In the genomic region with DNA sequence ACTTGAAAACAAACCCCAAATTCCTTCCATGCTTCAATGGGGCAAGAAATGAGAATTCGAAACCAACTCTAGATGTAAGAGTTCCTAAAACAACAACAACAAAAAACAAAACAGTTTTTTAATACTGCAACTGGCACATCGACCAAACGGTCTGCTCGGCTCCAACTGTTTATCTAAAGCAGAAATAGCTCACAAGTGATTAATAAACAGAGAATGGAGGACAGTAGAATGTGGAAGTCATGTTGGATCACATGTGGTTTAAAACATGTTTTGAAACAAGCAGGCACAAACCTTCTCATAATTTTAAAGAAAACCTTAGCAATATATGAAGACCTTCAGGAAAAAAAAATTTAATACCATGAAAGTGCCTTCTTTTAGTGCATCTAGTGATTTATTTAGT, we compare ENCODE assay signal across 22 cellular contexts. TPM values are rescaled to one million over a fixed set of nuclear protein-coding genes. Genes with fewer than 3 reads are reported as not detected.
DNase-seq lines count a peak whose midpoint lies in the region; ATAC-seq and TF ChIP-seq lines count a peak whose summit lies in the region.
"Had no signal": no experiment of that assay in that cellular context is flagged by ENCODE, and none has a peak within 500 bp of the region (broad histone marks: within the 10 kb centered on the region; RNA-seq: fewer than 3 reads in every experiment).

No MANE protein-coding gene starts in this region.

- H3K14ac ChIP-seq in IMR-90 (replicated peaks; ENCODE audit: low read depth, low read length): 0 out of 2 replicates have a peak overlapping the region, but pooled peaks have one; percentile 8
- no peak overlapping the region for H3K14ac ChIP-seq in mesenchymal stem cell (ENCODE audit: low read length in 2 of 2)

- WGBS in IMR-90 (ENCODE audit: extremely low coverage in 2 of 2, insufficient read length in 1 of 2), 2 experiments: no CpG with 5 or more reads among the region's 4 CpGs
- 77% methylated on average over 4 of the region's 4 CpGs for WGBS in mesenchymal stem cell

- H2BK15ac ChIP-seq in IMR-90 (ENCODE audit: low read depth, low read length) (no peak overlapping the region), mesenchymal stem cell (ENCODE audit: low read depth, poor library complexity, severe bottlenecking) (no peak overlapping the region)

- H2AK5ac ChIP-seq in IMR-90 (ENCODE audit: low read depth, low read length) (no peak overlapping the region), mesenchymal stem cell (ENCODE audit: low read length, severe bottlenecking) (no peak overlapping the region)

- H3K56ac ChIP-seq in IMR-90 (ENCODE audit: extremely low read depth, insufficient read depth, low read length): no peak overlapping the region

- H3K27ac ChIP-seq in IMR-90 (ENCODE audit: insufficient read depth, low read length): no peak overlapping the region
- peak overlapping the region; percentile 15 for H3K27ac ChIP-seq in fibroblast of lung (ENCODE audit: insufficient read depth, low read length)
- no peak overlapping the region for H3K27ac ChIP-seq in mesenchymal stem cell (ENCODE audit: low read length, poor library complexity, severe bottlenecking)
- H3K27ac ChIP-seq: A549, KMS-11, PC-9, SJSA1 had no signal

- POLR2A ChIA-PET in IMR-90 (lab: Charles Lee; ENCODE audit: unreplicated experiment): no interaction called here

- H2AFZ ChIP-seq in IMR-90 (replicated peaks; ENCODE audit: low read length, poor library complexity) (no peak overlapping the region), fibroblast of lung (ENCODE audit: low read length) (no peak overlapping the region), mesenchymal stem cell (ENCODE audit: low read depth, low read length) (no peak overlapping the region)
- H2AFZ ChIP-seq: PC-9 had no signal

- BruUV-seq in IMR-90 (replicated peaks; lab: Mats Ljungman, UMichigan): no TSS peak

- H3K4ac ChIP-seq in IMR-90 (ENCODE audit: low read depth, low read length) (no peak overlapping the region), mesenchymal stem cell (ENCODE audit: low read depth in 1 of 2, low read length in 2 of 2) (no peak overlapping the region)

- H4K91ac ChIP-seq in IMR-90 (ENCODE audit: insufficient read depth, low read depth, low read length): no peak overlapping the region
- no peak overlapping the region for H4K91ac ChIP-seq in mesenchymal stem cell (ENCODE audit: low read length)

- H3K36me3 Mint-ChIP-seq in type B pancreatic cell: peaks cover 12% of the 10 kb centered on the region
- peaks cover 22% of the 10 kb centered on the region for H3K36me3 Mint-ChIP-seq in activated T-cell treated with anti-CD3 and anti-CD28 coated beads, Interleukin-2, amount 50 U/mL, for 24 hours (ENCODE audit: low read depth)

- intact Hi-C loops in IMR-90 (cut with micrococcal nuclease): loop anchor here (10.0 kb wide), 1 partner anchor 697 kb away; no protein-coding TSS in a partner anchor

- H3K4me3 ChIP-seq in IMR-90 (ENCODE audit: insufficient read depth, low read depth, low read length) (no peak overlapping the region), fibroblast of lung (replicated peaks in 1 of 4; ENCODE audit: control extremely low read depth in 1 of 4, insufficient read depth in 1 of 4, low read depth in 3 of 4, low read length in 4 of 4) (no peak overlapping the region), mesenchymal stem cell (ENCODE audit: insufficient read depth in 1 of 2, low read depth in 1 of 2, low read length in 2 of 2) (no peak overlapping the region)
- H3K4me3 ChIP-seq: A549, PC-9, SJSA1 had no signal

- peaks cover 25% of the 10 kb centered on the region for H3K4me1 Mint-ChIP-seq in type B pancreatic cell (ENCODE audit: unreplicated experiment)
- H3K4me1 Mint-ChIP-seq in activated T-cell treated with anti-CD3 and anti-CD28 coated beads, Interleukin-2, amount 50 U/mL, for 24 hours (ENCODE audit: low read depth): peaks cover 6% of the 10 kb centered on the region
- H3K4me1 Mint-ChIP-seq: IgD-negative memory B cell had no signal

- H3K9me3 Mint-ChIP-seq in type B pancreatic cell: no peaks in the 10 kb centered on the region
- H3K9me3 Mint-ChIP-seq in activated T-cell treated with anti-CD3 and anti-CD28 coated beads, Interleukin-2, amount 50 U/mL, for 24 hours: no peaks in the 10 kb centered on the region
- H3K9me3 Mint-ChIP-seq: CD4-positive, alpha-beta memory T cell; IgD-negative memory B cell had no signal

- H3K9ac ChIP-seq in IMR-90 (ENCODE audit: low read depth, low read length) (no peak overlapping the region), fibroblast of lung (ENCODE audit: insufficient read depth, low read length) (no peak overlapping the region), mesenchymal stem cell (ENCODE audit: low read length) (no peak overlapping the region)
- H3K9ac ChIP-seq: KMS-11 had no signal

- H3K4me2 ChIP-seq in IMR-90 (ENCODE audit: low read depth, low read length) (no peak overlapping the region; the same call in 1 of the 2 replicates), fibroblast of lung (ENCODE audit: extremely low read depth, insufficient read depth, low read length) (peak overlapping the region; percentile 32), mesenchymal stem cell (ENCODE audit: low read length, poor library complexity, severe bottlenecking) (no peak overlapping the region)
- H3K4me2 ChIP-seq: A549, KMS-11, PC-9 had no signal

- H3K27me3 ChIP-seq in IMR-90 (ENCODE audit: control insufficient read depth, insufficient read depth, low read length) (no peaks in the 10 kb centered on the region), fibroblast of lung (ENCODE audit: control insufficient read depth, insufficient read depth, low read length) (no peaks in the 10 kb centered on the region), mesenchymal stem cell (ENCODE audit: control insufficient read depth in 1 of 2, insufficient read depth in 1 of 2, low read length in 2 of 2) (no peaks in the 10 kb centered on the region)
- H3K27me3 ChIP-seq: SJSA1 had no signal

- TF ChIP-seq RAD21 in IMR-90 (IDR thresholded peaks at IDR 0.05; ENCODE audit: low read length): no peak

- no peaks in the 10 kb centered on the region for H3K79me1 ChIP-seq in IMR-90 (ENCODE audit: low read depth in 1 of 2, low read length in 2 of 2)
- no peaks in the 10 kb centered on the region for H3K79me1 ChIP-seq in mesenchymal stem cell (replicated peaks; ENCODE audit: low read length, poor library complexity, severe bottlenecking)

- H2BK12ac ChIP-seq in mesenchymal stem cell (ENCODE audit: low read length in 2 of 2): no peak overlapping the region

- no peaks in the 10 kb centered on the region for H3K79me2 ChIP-seq in fibroblast of lung (ENCODE audit: control insufficient read depth, insufficient read depth, low read length)

- peak overlapping the region; percentile 21; the same call in 1 of the 2 replicates for H2BK120ac ChIP-seq in IMR-90 (ENCODE audit: low read depth, low read length)
- no peak overlapping the region for H2BK120ac ChIP-seq in mesenchymal stem cell (ENCODE audit: low read depth, low read length)

- H3K27me3 Mint-ChIP-seq in type B pancreatic cell: no peaks in the 10 kb centered on the region
- H3K27me3 Mint-ChIP-seq in activated T-cell treated with anti-CD3 and anti-CD28 coated beads, Interleukin-2, amount 50 U/mL, for 24 hours: no peaks in the 10 kb centered on the region
- H3K27me3 Mint-ChIP-seq: CD4-positive, alpha-beta memory T cell; IgD-negative memory B cell had no signal

- peak overlapping the region; percentile 66 for H3K27ac Mint-ChIP-seq in type B pancreatic cell
- H3K27ac Mint-ChIP-seq in activated T-cell treated with anti-CD3 and anti-CD28 coated beads, Interleukin-2, amount 50 U/mL, for 24 hours: no peak overlapping the region
- H3K27ac Mint-ChIP-seq: IgD-negative memory B cell had no signal

- H3K23ac ChIP-seq in IMR-90 (ENCODE audit: low read depth, low read length) (no peak overlapping the region), mesenchymal stem cell (ENCODE audit: low read length in 2 of 2) (no peak overlapping the region)

- CTCF ChIA-PET in IMR-90 (lab: Yijun Ruan, JAX): interaction anchor here (1.2 kb wide), 1 partner anchor 276 kb away, joined by 4 read pairs; no protein-coding TSS in a partner anchor

- H3K9me1 ChIP-seq in IMR-90 (ENCODE audit: insufficient read depth, low read length): peaks cover 3% of the 10 kb centered on the region; the same call in 1 of the 2 replicates

- H3K4me1 ChIP-seq in IMR-90 (ENCODE audit: control insufficient read depth, insufficient read depth, low read length): peaks cover 3% of the 10 kb centered on the region; the same call in 1 of the 2 replicates
- H3K4me1 ChIP-seq in fibroblast of lung (ENCODE audit: control insufficient read depth, extremely low read depth, insufficient read depth, low read length): peaks cover 4% of the 10 kb centered on the region
- peaks cover 5% of the 10 kb centered on the region for H3K4me1 ChIP-seq in mesenchymal stem cell (ENCODE audit: control insufficient read depth, insufficient read depth, low read depth, low read length)
- H3K4me1 ChIP-seq: A549, SJSA1 had no signal

- H2AK9ac ChIP-seq in IMR-90 (replicated peaks; ENCODE audit: low read depth, low read length, poor library complexity): no peak overlapping the region

- no peak for TF ChIP-seq POLR2A in IMR-90 (IDR thresholded peaks at IDR 0.05; ENCODE audit: low read depth, low read length)

- dilution Hi-C loops in IMR-90 (cut with HindIII; ENCODE audit: low sequenced_read_pairs, unreplicated experiment): no loop called here

- DNase-seq in IMR-90 (peak; percentile 36), fibroblast of lung (ENCODE audit: low read depth in 2 of 2) (no peak), mesenchymal stem cell (peak; percentile 27), type B pancreatic cell (ENCODE audit: extremely low spot score, unreplicated experiment) (no peak), islet precursor cell (no peak)
- no peak for DNase-seq in activated T-cell treated with anti-CD3 and anti-CD28 coated beads, Interleukin-2, amount 50 U/mL, for 24 hours
- DNase-seq: C1 segment of cervical spinal cord; Caco-2; CD4-positive, alpha-beta memory T cell; EL; GF-D8; MM.1S; NCI-H2029; NCI-H446 treated with DMSO at 0.1 percent for 48 hours; NCI-H526 treated with DMSO at 0.1 percent for 48 hours; PC-9 had no signal

- no peak overlapping the region for H3K4me3 Mint-ChIP-seq in type B pancreatic cell
- no peak overlapping the region for H3K4me3 Mint-ChIP-seq in activated T-cell treated with anti-CD3 and anti-CD28 coated beads, Interleukin-2, amount 50 U/mL, for 24 hours
- H3K4me3 Mint-ChIP-seq: CD4-positive, alpha-beta memory T cell; IgD-negative memory B cell had no signal

- TF ChIP-seq CTCF in IMR-90 (conservative IDR thresholded peaks at IDR 0.05; ENCODE audit: low read depth, low read length) (no peak), fibroblast of lung (conservative IDR thresholded peaks at IDR 0.05 in 1 of 2, IDR thresholded peaks at IDR 0.05 in 1 of 2; ENCODE audit: low read depth in 1 of 2, low read length in 2 of 2) (no peak), type B pancreatic cell (conservative IDR thresholded peaks at IDR 0.05) (no peak)

- H3K18ac ChIP-seq in IMR-90 (ENCODE audit: low read depth, low read length): peak overlapping the region; percentile 4; the same call in 1 of the 2 replicates
- H3K18ac ChIP-seq in mesenchymal stem cell (ENCODE audit: low read depth in 1 of 2, low read length in 2 of 2): no peak overlapping the region

- in situ Hi-C loops in IMR-90 (cut with MboI; ENCODE audit: low sequenced_read_pairs): loop anchor here (5.0 kb wide), 1 partner anchor 274 kb away; no protein-coding TSS in a partner anchor

- peak; percentile 69 for ATAC-seq in IMR-90 (ENCODE audit: low read depth)
- no peak for ATAC-seq in GM18867 (IDR thresholded peaks at IDR 0.05; ENCODE audit: unreplicated experiment)
- ATAC-seq: A549, Right ventricle myocardium inferior had no signal

- H2BK20ac ChIP-seq in IMR-90 (ENCODE audit: low read depth, low read length): peak overlapping the region; percentile 3; the same call in 1 of the 2 replicates

- H3K36me3 ChIP-seq in IMR-90 (ENCODE audit: control insufficient read depth, insufficient read depth, low read length) (peaks cover 2% of the 10 kb centered on the region; the same call in 1 of the 2 replicates), fibroblast of lung (ENCODE audit: control insufficient read depth, insufficient read depth, low read length) (no peaks in the 10 kb centered on the region), mesenchymal stem cell (ENCODE audit: control insufficient read depth in 1 of 2, insufficient read depth in 2 of 2, low read depth in 1 of 2, low read length in 2 of 2) (peaks cover 5 to 11% of the 10 kb centered on the region in 2 experiments)
- H3K36me3 ChIP-seq: SJSA1 had no signal

- H4K8ac ChIP-seq in IMR-90 (ENCODE audit: low read depth in 2 of 2, low read length in 2 of 2) (no peak overlapping the region), mesenchymal stem cell (ENCODE audit: low read length) (no peak overlapping the region)

- H3K9me3 ChIP-seq in IMR-90 (ENCODE audit: control insufficient read depth, insufficient read depth, low read length) (no peaks in the 10 kb centered on the region), fibroblast of lung (ENCODE audit: control insufficient read depth, insufficient read depth, low read depth, low read length) (no peaks in the 10 kb centered on the region), mesenchymal stem cell (ENCODE audit: control insufficient read depth, low read length) (no peaks in the 10 kb centered on the region)
- H3K9me3 ChIP-seq: A549, Caco-2, SJSA1 had no signal

- H2BK5ac ChIP-seq in IMR-90 (ENCODE audit: low read depth, low read length, poor library complexity, severe bottlenecking) (no peak overlapping the region), mesenchymal stem cell (ENCODE audit: low read depth, low read length, poor library complexity, severe bottlenecking) (no peak overlapping the region)

- no peak overlapping the region for H4K5ac ChIP-seq in IMR-90 (ENCODE audit: low read depth, low read length)

- H4K20me1 ChIP-seq in IMR-90 (ENCODE audit: insufficient read depth, low read length) (no peaks in the 10 kb centered on the region), fibroblast of lung (ENCODE audit: control insufficient read depth, extremely low read depth, insufficient read depth, low read length) (no peaks in the 10 kb centered on the region)

RNA-seq across cellular contexts. Expression of gene SETMAR, which starts 55.1 kb away (rescaled TPM):
- total RNA-seq in IMR-90 (2012; rRNA removed) (17.8 and 18.1 TPM in 2 replicates), fibroblast of lung (13.9 and 14.1 TPM in 2 replicates), type B pancreatic cell (ENCODE audit: low replicate concordance) (17.6 and 34.5 TPM in 2 replicates)
- polyA plus RNA-seq in IMR-90 (2012; rRNA removed) (11.9 and 12.7 TPM in 2 replicates), fibroblast of lung (12.3 and 14.7 TPM in 2 replicates)
- 3.6 and 6.2 TPM in 2 replicates for polyA plus RNA-seq in IMR-90 (2012; cell fraction: cytosol; rRNA removed)
- 5.2 and 30.7 TPM in 2 replicates for polyA plus RNA-seq in IMR-90 (2012; cell fraction: nucleus; rRNA removed; ENCODE audit: low replicate concordance)
- 8.9 and 11.8 TPM in 2 replicates for polyA plus RNA-seq in fibroblast of lung (2012)
- polyA minus RNA-seq in fibroblast of lung (ENCODE audit: low replicate concordance): 6.0 TPM in 1 of 2 replicates, not detected in the other
- polyA plus RNA-seq in mesenchymal stem cell (2013, experiment 1 of 2): 7.5 TPM
- 8.5 TPM for polyA plus RNA-seq in mesenchymal stem cell (2013, experiment 2 of 2)

Comparison
In these comparisons a context has a peak if more than half of its experiments do, and no peak if none do; other contexts are left out.
1. DNase-seq: peak in IMR-90 (single experiment) and mesenchymal stem cell (single experiment); none in fibroblast of lung (0 of 2), type B pancreatic cell (single experiment), activated T-cell treated with anti-CD3 and anti-CD28 coated beads, Interleukin-2, amount 50 U/mL, for 24 hours (single experiment) and islet precursor cell (single experiment).